9 cellular contexts compared by ENCODE assay signal in genomic region chr4:71130827-71131603, GRCh38.
A peak's percentile ranks its signal among the peaks of the same experiment; 100 is the strongest.
DNase-seq lines count a peak whose midpoint lies in the region; ATAC-seq and TF ChIP-seq lines count a peak whose summit lies in the region.
"Had no signal": no experiment of that assay in that cellular context is flagged by ENCODE, and none has a peak within 500 bp of the region (broad histone marks: within the 10 kb centered on the region; RNA-seq: fewer than 3 reads in every experiment).

No MANE protein-coding gene starts in this region.

- no peaks in the 10 kb centered on the region for H3K79me2 ChIP-seq in GM23338 (replicated peaks; ENCODE audit: insufficient read depth)

- TF ChIP-seq POLR2A in suprapubic skin (IDR thresholded peaks at IDR 0.05) (no peak), testis (IDR thresholded peaks at IDR 0.05) (no peak)

- no peak overlapping the region for H3K4me2 ChIP-seq in GM23338

- H2AFZ ChIP-seq in GM23338 = peak overlapping the region; percentile 81; the same call in 1 of the 2 replicates

- H3K9me2 ChIP-seq in GM23338 (ENCODE audit: insufficient read depth) = no peaks in the 10 kb centered on the region

- H3K27ac Mint-ChIP-seq in GM23338 = no peak overlapping the region

- H3K4me3 Mint-ChIP-seq in GM23338 = no peak overlapping the region

- H3K4me3 ChIP-seq in GM23338 = no peak overlapping the region
- peak overlapping the region; percentile 56 for H3K4me3 ChIP-seq in adipocyte (ENCODE audit: low read length)
- no peak overlapping the region for H3K4me3 ChIP-seq in suprapubic skin
- H3K4me3 ChIP-seq in effector memory CD4-positive, alpha-beta T cell (ENCODE audit: insufficient read depth, low read depth, low read length, poor library complexity, severe bottlenecking) = no peak overlapping the region
- H3K4me3 ChIP-seq in testis = no peak overlapping the region

- H3K27ac ChIP-seq in GM23338 (ENCODE audit: low read depth) (no peak overlapping the region), suprapubic skin (no peak overlapping the region), testis (no peak overlapping the region)
- H3K27ac ChIP-seq in effector memory CD4-positive, alpha-beta T cell (ENCODE audit: insufficient read depth, low read length, poor library complexity, severe bottlenecking) = no peak overlapping the region

- H3K27me3 ChIP-seq in GM23338 (ENCODE audit: insufficient read depth) (no peaks in the 10 kb centered on the region), adipocyte (replicated peaks; ENCODE audit: control insufficient read depth, insufficient read depth, low read length) (no peaks in the 10 kb centered on the region), suprapubic skin (no peaks in the 10 kb centered on the region), testis (no peaks in the 10 kb centered on the region)
- no peaks in the 10 kb centered on the region for H3K27me3 ChIP-seq in effector memory CD4-positive, alpha-beta T cell (replicated peaks; ENCODE audit: control insufficient read depth, insufficient read depth, low read length, poor library complexity, severe bottlenecking)

- no peaks in the 10 kb centered on the region for H4K20me1 ChIP-seq in GM23338 (replicated peaks; ENCODE audit: insufficient read depth)

- intact Hi-C loops in testis (cut with DNase I; ENCODE audit: low total_unique reads) = no loop called here

- H3K9ac ChIP-seq in adipocyte (ENCODE audit: low read length) = no peak overlapping the region

- H3K27me3 Mint-ChIP-seq in GM23338 (ENCODE audit: insufficient read depth, low read depth, poor library complexity) = peaks cover 2% of the 10 kb centered on the region

- H3K9me3 ChIP-seq in adipocyte (ENCODE audit: control insufficient read depth, low read length) (no peaks in the 10 kb centered on the region), suprapubic skin (no peaks in the 10 kb centered on the region), testis (no peaks in the 10 kb centered on the region)
- H3K9me3 ChIP-seq in effector memory CD4-positive, alpha-beta T cell (ENCODE audit: control insufficient read depth, low read length) = no peaks in the 10 kb centered on the region

- no peaks in the 10 kb centered on the region for H3K36me3 ChIP-seq in GM23338 (ENCODE audit: insufficient read depth)
- H3K36me3 ChIP-seq in adipocyte (ENCODE audit: control insufficient read depth, insufficient read depth, low read length, severe bottlenecking) = no peaks in the 10 kb centered on the region
- no peaks in the 10 kb centered on the region for H3K36me3 ChIP-seq in suprapubic skin
- no peaks in the 10 kb centered on the region for H3K36me3 ChIP-seq in effector memory CD4-positive, alpha-beta T cell (ENCODE audit: control insufficient read depth, insufficient read depth, low read length)
- H3K36me3 ChIP-seq in testis (ENCODE audit: low read depth, missing control alignments) = no peaks in the 10 kb centered on the region

- no peaks in the 10 kb centered on the region for H3K36me3 Mint-ChIP-seq in GM23338 (ENCODE audit: low read depth)

- ATAC-seq in GM23338 = no peak

- TF ChIP-seq CTCF in GM23338 (conservative IDR thresholded peaks at IDR 0.05; ENCODE audit: low read depth in 2 of 2) (peak in 1 of 2 experiments; percentile 48; a peak in 2 of 4 replicates), suprapubic skin (IDR thresholded peaks at IDR 0.05) (no peak), testis (IDR thresholded peaks at IDR 0.05) (no peak)

- H3K4me1 Mint-ChIP-seq in GM23338 = no peaks in the 10 kb centered on the region

- H3K4me1 ChIP-seq in GM23338 (ENCODE audit: insufficient read depth) (0 out of 2 replicates have a peak, but pooled peaks cover 4% of the 10 kb centered on the region), adipocyte (ENCODE audit: control insufficient read depth, insufficient read depth, low read length) (peaks cover 11% of the 10 kb centered on the region), suprapubic skin (no peaks in the 10 kb centered on the region), testis (no peaks in the 10 kb centered on the region)
- no peaks in the 10 kb centered on the region for H3K4me1 ChIP-seq in effector memory CD4-positive, alpha-beta T cell (ENCODE audit: control insufficient read depth, insufficient read depth, low read length, poor library complexity, severe bottlenecking)

- TF ChIP-seq EP300 in suprapubic skin (IDR thresholded peaks at IDR 0.05) = no peak

- no peaks in the 10 kb centered on the region for H3F3A ChIP-seq in GM23338 (replicated peaks; ENCODE audit: low read depth)

- no peaks in the 10 kb centered on the region for H3K9me3 Mint-ChIP-seq in GM23338

- 48% methylated on average over 9 of the region's 9 CpGs for WGBS in suprapubic skin
- WGBS in testis, 2 donors = 70 to 73% methylated on average over 9 of the region's 9 CpGs

- DNase-seq in A172 (ENCODE audit: low spot score) (peak; percentile 20), GM23338 (ENCODE audit: low spot score) (peak; percentile 21), adipocyte (ENCODE audit: low read depth) (peak; percentile 78), kidney glomerular epithelial cell (lab: John Stamatoyannopoulos, UW) (peak; percentile 41), suprapubic skin (ENCODE audit: low spot score in 2 of 2) (no peak), T-helper 1 cell (no peak), testis (no peak)
- no peak for DNase-seq in effector memory CD4-positive, alpha-beta T cell
- DNase-seq: NCI-H187 had no signal

TF ChIP-seq in GM23338, 12 proteins besides CTCF, POLR2A, EP300 and RAD21:
- TF ChIP-seq ZNF114 (CRISPR knock-in tag; IDR thresholded peaks at IDR 0.05) (no peak), POLR2AphosphoS5 (IDR thresholded peaks at IDR 0.05; ENCODE audit: low read depth) (no peak), STAT1 (IDR thresholded peaks at IDR 0.05; ENCODE audit: unreplicated experiment) (no peak), EZH2phosphoT487 (IDR thresholded peaks at IDR 0.05; ENCODE audit: unreplicated experiment) (no peak), REST (IDR thresholded peaks at IDR 0.05; ENCODE audit: unreplicated experiment) (no peak), CREB1 (CRISPR knock-in tag; IDR thresholded peaks at IDR 0.05; ENCODE audit: low read depth) (no peak), NANOG (IDR thresholded peaks at IDR 0.05; ENCODE audit: borderline replicate concordance) (no peak), JUNB (IDR thresholded peaks at IDR 0.05; ENCODE audit: unreplicated experiment) (no peak), ZNF331 (CRISPR knock-in tag; IDR thresholded peaks at IDR 0.05; ENCODE audit: low read depth) (no peak)

Comparison
In these comparisons a context has a peak if more than half of its experiments do, and no peak if none do; other contexts are left out.
1. DNase-seq: peak in A172 (single experiment), GM23338 (single experiment), adipocyte (single experiment) and kidney glomerular epithelial cell (single experiment); none in suprapubic skin (0 of 2), T-helper 1 cell (0 of 5), effector memory CD4-positive, alpha-beta T cell (0 of 3) and testis (single experiment).